In the genomic region with DNA sequence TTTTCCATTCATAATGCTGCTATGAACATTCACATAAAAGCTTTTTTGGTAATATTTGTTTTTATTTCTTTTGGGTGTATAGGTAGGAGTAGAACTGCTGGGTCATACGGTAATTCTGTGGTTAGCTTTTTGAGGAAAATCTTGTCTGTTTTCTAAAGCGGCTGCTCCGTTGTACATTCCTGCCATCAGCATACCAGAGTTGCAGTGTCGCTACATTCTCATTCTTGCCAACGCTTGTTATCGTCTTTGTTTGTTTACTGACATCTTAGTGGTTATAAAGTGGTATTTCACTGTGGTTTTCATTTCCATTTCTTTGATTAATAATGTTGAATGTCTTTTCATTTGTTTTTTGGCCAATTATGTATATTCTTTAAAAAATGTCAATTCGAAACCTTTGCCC, we compare ENCODE assay signal across 19 cellular contexts.
DNase-seq lines count a peak whose midpoint lies in the region; ATAC-seq and TF ChIP-seq lines count a peak whose summit lies in the region.
"Had no signal": no experiment of that assay in that cellular context is flagged by ENCODE, and none has a peak within 500 bp of the region (broad histone marks: within the 10 kb centered on the region; RNA-seq: fewer than 3 reads in every experiment).

No MANE protein-coding gene starts in this region.

- no peak overlapping the region for H2BK5ac ChIP-seq in trophoblast cell (ENCODE audit: low read depth, low read length, poor library complexity)

- H3K27me3 Mint-ChIP-seq in WTC11 (ENCODE audit: low read depth) = no peaks in the 10 kb centered on the region
- H3K27me3 Mint-ChIP-seq: B cell; CD4-positive, CD25-positive, alpha-beta regulatory T cell had no signal

- H2AK5ac ChIP-seq in trophoblast cell (ENCODE audit: low read length) = no peak overlapping the region

- no peaks in the 10 kb centered on the region for H3K27me3 ChIP-seq in trophoblast cell (ENCODE audit: insufficient read depth, low read length)
- H3K27me3 ChIP-seq: BLaER1 had no signal

- DNase-seq in EL = peak; percentile 4
- no peak for DNase-seq in WTC11 (ENCODE audit: low spot score)
- peak; percentile 64 for DNase-seq in astrocyte of the hippocampus (ENCODE audit: low read depth, low spot score)
- no peak for DNase-seq in trophoblast cell
- no peak for DNase-seq in anterior cingulate cortex (lab: John Stamatoyannopoulos, UW)
- DNase-seq: Caco-2; CD4-positive, CD25-positive, alpha-beta regulatory T cell; CD8-positive, alpha-beta T cell; DMS153; DND-41; GDM1; GOT3; H7; HCEC 1CT had no signal

- H3K36me3 Mint-ChIP-seq in WTC11 = peaks cover 3% of the 10 kb centered on the region
- H3K36me3 Mint-ChIP-seq: CD4-positive, CD25-positive, alpha-beta regulatory T cell; CD8-positive, alpha-beta T cell had no signal

- no peak overlapping the region for H3K14ac ChIP-seq in trophoblast cell (ENCODE audit: low read length)

- H3K9me3 ChIP-seq in trophoblast cell (ENCODE audit: insufficient read depth, low read depth, low read length) = no peaks in the 10 kb centered on the region
- H3K9me3 ChIP-seq: BLaER1, Caco-2 had no signal

- H3K23ac ChIP-seq in trophoblast cell (ENCODE audit: low read length) = no peak overlapping the region

- H3K79me1 ChIP-seq in trophoblast cell (ENCODE audit: low read length) = no peaks in the 10 kb centered on the region

- no peak overlapping the region for H3K4me3 ChIP-seq in trophoblast cell (ENCODE audit: low read depth, low read length)
- H3K4me3 ChIP-seq: BLaER1, GM12878 had no signal

- CTCF ChIA-PET in WTC11 (lab: Charles Lee) = no interaction called here

- no peaks in the 10 kb centered on the region for H3K36me3 ChIP-seq in trophoblast cell (ENCODE audit: control insufficient read depth in 1 of 2, insufficient read depth in 2 of 2, low read length in 2 of 2)
- H3K36me3 ChIP-seq: BLaER1 had no signal

- H2BK120ac ChIP-seq in trophoblast cell (ENCODE audit: insufficient read depth, low read length, poor library complexity) = no peak overlapping the region

- H3K4ac ChIP-seq in trophoblast cell (ENCODE audit: low read depth, low read length) = no peak overlapping the region

- H2AFZ ChIP-seq in trophoblast cell (ENCODE audit: insufficient read depth, low read length, poor library complexity) = no peak overlapping the region

- H3K27ac Mint-ChIP-seq in WTC11 = no peak overlapping the region
- H3K27ac Mint-ChIP-seq: B cell; CD4-positive, CD25-positive, alpha-beta regulatory T cell; CD8-positive, alpha-beta T cell had no signal

- H3K9me3 Mint-ChIP-seq in WTC11 = peaks cover 6% of the 10 kb centered on the region

- ATAC-seq in WTC11 = no peak
- ATAC-seq in esophagus mucosa = no peak
- ATAC-seq: CD8-positive, alpha-beta T cell; GM12878 had no signal

- H2BK12ac ChIP-seq in trophoblast cell (ENCODE audit: low read length) = no peak overlapping the region

- H3K9ac ChIP-seq in trophoblast cell (ENCODE audit: low read length) = no peak overlapping the region
- H3K9ac ChIP-seq: BLaER1 had no signal

- POLR2A ChIA-PET in WTC11 (lab: Charles Lee) = interaction anchor here (0.5 kb wide), 1 partner anchor 26 kb away, joined by 3 read pairs; no protein-coding TSS in a partner anchor

- H3K4me2 ChIP-seq in trophoblast cell (ENCODE audit: low read length) = no peak overlapping the region
- H3K4me2 ChIP-seq: BLaER1 had no signal

- H4K12ac ChIP-seq in trophoblast cell (ENCODE audit: low read depth, low read length) = no peak overlapping the region

- no CpG with 5 or more reads among the region's 7 CpGs for WGBS in trophoblast cell (ENCODE audit: extremely low coverage, insufficient coverage, insufficient read length)

- H4K8ac ChIP-seq in trophoblast cell (ENCODE audit: low read depth, low read length) = no peak overlapping the region

- no peaks in the 10 kb centered on the region for H3K4me1 Mint-ChIP-seq in WTC11
- H3K4me1 Mint-ChIP-seq: B cell; CD4-positive, CD25-positive, alpha-beta regulatory T cell had no signal

- no peaks in the 10 kb centered on the region for H3K79me2 ChIP-seq in trophoblast cell (ENCODE audit: control insufficient read depth, insufficient read depth, low read length, poor library complexity)

- no peaks in the 10 kb centered on the region for H3K4me1 ChIP-seq in trophoblast cell (ENCODE audit: control insufficient read depth in 1 of 2, insufficient read depth in 2 of 2, low read length in 2 of 2)
- H3K4me1 ChIP-seq: BLaER1, Caco-2 had no signal

- no peak overlapping the region for H4K91ac ChIP-seq in trophoblast cell (ENCODE audit: low read depth, low read length)

- no peak overlapping the region for H3K4me3 Mint-ChIP-seq in WTC11
- H3K4me3 Mint-ChIP-seq: B cell; CD4-positive, CD25-positive, alpha-beta regulatory T cell; CD8-positive, alpha-beta T cell had no signal

- H3K27ac ChIP-seq in trophoblast cell (ENCODE audit: low read depth, low read length) = no peak overlapping the region
- H3K27ac ChIP-seq: BLaER1, C4-2B had no signal

- H3K18ac ChIP-seq in trophoblast cell (ENCODE audit: low read length) = no peak overlapping the region

- TF ChIP-seq CTCF in WTC11 (IDR thresholded peaks at IDR 0.05) = no peak

TF ChIP-seq in WTC11, 78 proteins besides CTCF, POLR2A, EP300 and RAD21:
- TF ChIP-seq HMGA2 (CRISPR knock-in tag; IDR thresholded peaks at IDR 0.05) = 0 out of 2 replicates have a peak, but pooled peaks have one; percentile 1
- TF ChIP-seq, protein P1, sequence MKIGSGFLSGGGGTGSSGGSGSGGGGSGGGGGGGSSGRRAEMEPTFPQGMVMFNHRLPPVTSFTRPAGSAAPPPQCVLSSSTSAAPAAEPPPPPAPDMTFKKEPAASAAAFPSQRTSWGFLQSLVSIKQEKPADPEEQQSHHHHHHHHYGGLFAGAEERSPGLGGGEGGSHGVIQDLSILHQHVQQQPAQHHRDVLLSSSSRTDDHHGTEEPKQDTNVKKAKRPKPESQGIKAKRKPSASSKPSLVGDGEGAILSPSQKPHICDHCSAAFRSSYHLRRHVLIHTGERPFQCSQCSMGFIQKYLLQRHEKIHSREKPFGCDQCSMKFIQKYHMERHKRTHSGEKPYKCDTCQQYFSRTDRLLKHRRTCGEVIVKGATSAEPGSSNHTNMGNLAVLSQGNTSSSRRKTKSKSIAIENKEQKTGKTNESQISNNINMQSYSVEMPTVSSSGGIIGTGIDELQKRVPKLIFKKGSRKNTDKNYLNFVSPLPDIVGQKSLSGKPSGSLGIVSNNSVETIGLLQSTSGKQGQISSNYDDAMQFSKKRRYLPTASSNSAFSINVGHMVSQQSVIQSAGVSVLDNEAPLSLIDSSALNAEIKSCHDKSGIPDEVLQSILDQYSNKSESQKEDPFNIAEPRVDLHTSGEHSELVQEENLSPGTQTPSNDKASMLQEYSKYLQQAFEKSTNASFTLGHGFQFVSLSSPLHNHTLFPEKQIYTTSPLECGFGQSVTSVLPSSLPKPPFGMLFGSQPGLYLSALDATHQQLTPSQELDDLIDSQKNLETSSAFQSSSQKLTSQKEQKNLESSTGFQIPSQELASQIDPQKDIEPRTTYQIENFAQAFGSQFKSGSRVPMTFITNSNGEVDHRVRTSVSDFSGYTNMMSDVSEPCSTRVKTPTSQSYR (CRISPR knock-in tag; IDR thresholded peaks at IDR 0.05) = no peak

Comparison
In these comparisons a context has a peak if more than half of its experiments do, and no peak if none do; other contexts are left out.
1. DNase-seq: peak in EL (single experiment) and astrocyte of the hippocampus (single experiment); none in WTC11 (single experiment), trophoblast cell (0 of 2) and anterior cingulate cortex (0 of 58).